ENCODE assay signal across 26 cellular contexts in the genomic region with DNA sequence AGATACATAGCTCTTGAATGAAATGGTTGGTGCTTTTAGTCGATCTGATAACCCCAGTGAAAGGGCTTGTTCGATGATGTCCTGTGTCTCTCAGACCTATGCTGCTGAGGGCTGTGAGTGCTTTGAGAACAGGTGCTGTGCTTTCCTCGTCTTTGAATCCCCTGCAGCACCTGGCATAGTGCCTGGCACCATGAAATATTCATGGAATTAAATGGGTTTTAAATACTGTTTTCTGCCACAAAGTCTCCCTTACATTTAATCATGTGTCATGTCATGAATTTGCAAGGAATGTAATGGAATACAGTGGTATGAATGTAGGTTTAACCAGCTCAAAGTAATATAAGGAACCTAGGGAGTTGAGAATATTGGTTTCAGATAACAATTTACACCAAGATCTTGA.
DNase-seq lines count a peak whose midpoint lies in the region; ATAC-seq and TF ChIP-seq lines count a peak whose summit lies in the region.
"Had no signal": no experiment of that assay in that cellular context is flagged by ENCODE, and none has a peak within 500 bp of the region (broad histone marks: within the 10 kb centered on the region; RNA-seq: fewer than 3 reads in every experiment).

No MANE protein-coding gene starts in this region.

- H3K4me1 Mint-ChIP-seq in stimulated activated naive B cell treated with anti-CD40 and anti-IgM and Interleukin-4, amounts not matched to agents 10 μg/mL and 1 μg/mL and 100 μg/mL, for 72 hours = no peaks in the 10 kb centered on the region
- H3K4me1 Mint-ChIP-seq: activated naive CD8-positive, alpha-beta T cell treated with anti-CD3 and anti-CD28 coated beads, Interleukin-2, amount 50 U/mL, for 24 hours; T-helper 17 cell had no signal

- H3K4ac ChIP-seq in mesenchymal stem cell (ENCODE audit: low read depth in 1 of 2, low read length in 2 of 2) = no peak overlapping the region

- no peaks in the 10 kb centered on the region for H3K9me3 ChIP-seq in adipocyte (ENCODE audit: control insufficient read depth, low read length)
- no peaks in the 10 kb centered on the region for H3K9me3 ChIP-seq in mesenchymal stem cell (ENCODE audit: control insufficient read depth, low read length)
- H3K9me3 ChIP-seq: breast epithelium, esophagus squamous epithelium, psoas muscle, transverse colon had no signal

- H3K4me1 ChIP-seq in adipocyte (ENCODE audit: control insufficient read depth, insufficient read depth, low read length) = peaks cover 10% of the 10 kb centered on the region
- no peaks in the 10 kb centered on the region for H3K4me1 ChIP-seq in mesenchymal stem cell (ENCODE audit: control insufficient read depth, insufficient read depth, low read depth, low read length)
- H3K4me1 ChIP-seq: breast epithelium, esophagus squamous epithelium, psoas muscle, transverse colon had no signal

- H3K23ac ChIP-seq in mesenchymal stem cell (ENCODE audit: low read length in 2 of 2) = no peak overlapping the region

- no peak overlapping the region for H3K4me2 ChIP-seq in mesenchymal stem cell (ENCODE audit: low read length, poor library complexity, severe bottlenecking)
- H3K4me2 ChIP-seq: KMS-11 had no signal

- H2BK12ac ChIP-seq in mesenchymal stem cell (ENCODE audit: low read length in 2 of 2) = no peak overlapping the region

- H3K9me3 Mint-ChIP-seq in stimulated activated naive B cell treated with anti-CD40 and anti-IgM and Interleukin-4, amounts not matched to agents 10 μg/mL and 1 μg/mL and 100 μg/mL, for 72 hours = no peaks in the 10 kb centered on the region
- H3K9me3 Mint-ChIP-seq: activated naive CD8-positive, alpha-beta T cell treated with anti-CD3 and anti-CD28 coated beads, Interleukin-2, amount 50 U/mL, for 24 hours had no signal

- H3K36me3 Mint-ChIP-seq in stimulated activated naive B cell treated with anti-CD40 and anti-IgM and Interleukin-4, amounts not matched to agents 10 μg/mL and 1 μg/mL and 100 μg/mL, for 72 hours = no peaks in the 10 kb centered on the region
- H3K36me3 Mint-ChIP-seq: CD8-positive, alpha-beta T cell had no signal

- H3K79me1 ChIP-seq in mesenchymal stem cell (replicated peaks; ENCODE audit: low read length, poor library complexity, severe bottlenecking) = no peaks in the 10 kb centered on the region

- no peak overlapping the region for H2AK5ac ChIP-seq in mesenchymal stem cell (ENCODE audit: low read length, severe bottlenecking)

- no peak overlapping the region for H4K91ac ChIP-seq in mesenchymal stem cell (ENCODE audit: low read length)

- no peak for TF ChIP-seq POLR2A in GM18505 (IDR thresholded peaks at IDR 0.05; ENCODE audit: borderline replicate concordance, extremely low read depth, insufficient read depth, insufficient read length)

- H2BK5ac ChIP-seq in mesenchymal stem cell (ENCODE audit: low read depth, low read length, poor library complexity, severe bottlenecking) = no peak overlapping the region

- H2BK120ac ChIP-seq in mesenchymal stem cell (ENCODE audit: low read depth, low read length) = no peak overlapping the region

- H3K4me3 ChIP-seq in adipocyte (ENCODE audit: low read length) (no peak overlapping the region), mesenchymal stem cell (ENCODE audit: insufficient read depth in 1 of 2, low read depth in 1 of 2, low read length in 2 of 2) (no peak overlapping the region)
- H3K4me3 ChIP-seq: breast epithelium, coronary artery, esophagus squamous epithelium, psoas muscle, transverse colon had no signal

- peak overlapping the region; percentile 75 for H3K27ac ChIP-seq in mesenchymal stem cell (ENCODE audit: low read length, poor library complexity, severe bottlenecking)
- H3K27ac ChIP-seq: breast epithelium, coronary artery, esophagus squamous epithelium, KMS-11, psoas muscle, transverse colon had no signal

- H3K18ac ChIP-seq in mesenchymal stem cell (ENCODE audit: low read depth in 1 of 2, low read length in 2 of 2) = no peak overlapping the region

- no peak overlapping the region for H4K8ac ChIP-seq in mesenchymal stem cell (ENCODE audit: low read length)

- no peaks in the 10 kb centered on the region for H3K27me3 Mint-ChIP-seq in stimulated activated naive B cell treated with anti-CD40 and anti-IgM and Interleukin-4, amounts not matched to agents 10 μg/mL and 1 μg/mL and 100 μg/mL, for 72 hours
- H3K27me3 Mint-ChIP-seq: activated naive CD8-positive, alpha-beta T cell treated with anti-CD3 and anti-CD28 coated beads, Interleukin-2, amount 50 U/mL, for 24 hours; T-helper 17 cell had no signal

- DNase-seq in Caki2 (ENCODE audit: low read depth) (peak; percentile 3), HS-27A (ENCODE audit: low read depth) (peak; percentile 85), adipocyte (ENCODE audit: low read depth) (peak; percentile 42), mesenchymal stem cell (no peak), C1 segment of cervical spinal cord (lab: John Stamatoyannopoulos, UW) (no peak)
- no peak for DNase-seq in stimulated activated naive B cell treated with anti-CD40 and anti-IgM and Interleukin-4, amounts not matched to agents 10 μg/mL and 1 μg/mL and 100 μg/mL, for 72 hours
- DNase-seq: activated CD4-positive, alpha-beta T cell treated with anti-CD3 and anti-CD28 coated beads for 4 hours; activated CD8-positive, alpha-beta memory T cell treated with anti-CD3 and anti-CD28 coated beads for 24 hours; activated gamma-delta T cell treated with Interleukin-2 at 50 U/mL for 16 hours; activated naive CD8-positive, alpha-beta T cell treated with anti-CD3 and anti-CD28 coated beads, Interleukin-2, amount 50 U/mL, for 24 hours; activated T-cell treated with anti-CD3 and anti-CD28 coated beads, Interleukin-2, amount 50 U/mL, for 1 hour; CD8-positive, alpha-beta T cell; DMS53; esophagus squamous epithelium; hypothalamus; NCI-H1694 treated with DMSO at 0.1 percent for 48 hours; NK-92 treated with Interleukin-12 subunit alpha and Interleukin-12 subunit beta, amount 100 ng/mL, for 24 hours; psoas muscle; stimulated activated CD8-positive, alpha-beta memory T cell treated with anti-CD3 and anti-CD28 coated beads, Interleukin-4, amount 100 ng/mL, for 48 hours; T-helper 17 cell; transverse colon had no signal

- H3K36me3 ChIP-seq in adipocyte (ENCODE audit: control insufficient read depth, insufficient read depth, low read length, severe bottlenecking) (no peaks in the 10 kb centered on the region), mesenchymal stem cell (ENCODE audit: control insufficient read depth in 1 of 2, insufficient read depth in 2 of 2, low read depth in 1 of 2, low read length in 2 of 2) (no peaks in the 10 kb centered on the region)
- H3K36me3 ChIP-seq: breast epithelium, esophagus squamous epithelium, transverse colon had no signal

- in situ Hi-C loops in Caki2 (cut with HindIII; ENCODE audit: low pct_unique_long_range_greater_than_20kb, low sequenced_read_pairs) = no loop called here

- H3K27ac Mint-ChIP-seq in stimulated activated naive B cell treated with anti-CD40 and anti-IgM and Interleukin-4, amounts not matched to agents 10 μg/mL and 1 μg/mL and 100 μg/mL, for 72 hours = no peak overlapping the region
- H3K27ac Mint-ChIP-seq: activated naive CD8-positive, alpha-beta T cell treated with anti-CD3 and anti-CD28 coated beads, Interleukin-2, amount 50 U/mL, for 24 hours; CD8-positive, alpha-beta T cell; T-helper 17 cell had no signal

- no peak overlapping the region for H3K14ac ChIP-seq in mesenchymal stem cell (ENCODE audit: low read length in 2 of 2)

- no peak overlapping the region for H3K4me3 Mint-ChIP-seq in stimulated activated naive B cell treated with anti-CD40 and anti-IgM and Interleukin-4, amounts not matched to agents 10 μg/mL and 1 μg/mL and 100 μg/mL, for 72 hours
- H3K4me3 Mint-ChIP-seq: activated naive CD8-positive, alpha-beta T cell treated with anti-CD3 and anti-CD28 coated beads, Interleukin-2, amount 50 U/mL, for 24 hours; CD8-positive, alpha-beta T cell; T-helper 17 cell had no signal

- H2AFZ ChIP-seq in mesenchymal stem cell (ENCODE audit: low read depth, low read length) = no peak overlapping the region

- H3K9ac ChIP-seq in adipocyte (ENCODE audit: low read length) (no peak overlapping the region), mesenchymal stem cell (ENCODE audit: low read length) (no peak overlapping the region)
- H3K9ac ChIP-seq: KMS-11 had no signal

- no peaks in the 10 kb centered on the region for H3K27me3 ChIP-seq in adipocyte (replicated peaks; ENCODE audit: control insufficient read depth, insufficient read depth, low read length)
- H3K27me3 ChIP-seq in mesenchymal stem cell (ENCODE audit: control insufficient read depth in 1 of 2, insufficient read depth in 1 of 2, low read length in 2 of 2) = peaks cover 0 to 4% of the 10 kb centered on the region in 2 experiments
- H3K27me3 ChIP-seq: breast epithelium, esophagus squamous epithelium, transverse colon had no signal

- ATAC-seq in stimulated activated naive B cell treated with anti-CD40 and anti-IgM and Interleukin-4, amounts not matched to agents 10 μg/mL and 1 μg/mL and 100 μg/mL, for 72 hours (replicated peaks) = no peak
- ATAC-seq in HG02623 (IDR thresholded peaks at IDR 0.05; ENCODE audit: unreplicated experiment) (no peak), GM18505 (IDR thresholded peaks at IDR 0.05; ENCODE audit: unreplicated experiment) (no peak)
- ATAC-seq: activated naive CD8-positive, alpha-beta T cell treated with anti-CD3 and anti-CD28 coated beads, Interleukin-2, amount 50 U/mL, for 24 hours; CD8-positive, alpha-beta T cell; psoas muscle; T-helper 17 cell had no signal

- WGBS in mesenchymal stem cell = 80% methylated on average over 2 of the region's 3 CpGs

- H2BK15ac ChIP-seq in mesenchymal stem cell (ENCODE audit: low read depth, poor library complexity, severe bottlenecking) = no peak overlapping the region

Comparison
In these comparisons a context has a peak if more than half of its experiments do, and no peak if none do; other contexts are left out.
1. DNase-seq: peak in Caki2 (single experiment), HS-27A (single experiment) and adipocyte (single experiment); none in mesenchymal stem cell (single experiment), stimulated activated naive B cell treated with anti-CD40 and anti-IgM and Interleukin-4, amounts not matched to agents 10 μg/mL and 1 μg/mL and 100 μg/mL, for 72 hours (single experiment) and C1 segment of cervical spinal cord (0 of 14).